In genomic region chrX:48002929-48003328, GRCh38 we compare ENCODE assay signal across 9 cellular contexts. TPM values are rescaled to one million over a fixed set of nuclear protein-coding genes. Genes with fewer than 3 reads are reported as not detected.
A peak's percentile ranks its signal among the peaks of the same experiment; 100 is the strongest.
DNase-seq lines count a peak whose midpoint lies in the region; ATAC-seq and TF ChIP-seq lines count a peak whose summit lies in the region.
"Had no signal": no experiment of that assay in that cellular context is flagged by ENCODE, and none has a peak within 500 bp of the region (broad histone marks: within the 10 kb centered on the region; RNA-seq: fewer than 3 reads in every experiment).

No MANE protein-coding gene starts in this region.

- peak overlapping the region; percentile 60 to 79 for H3K4me3 ChIP-seq in ascending aorta
- H3K4me3 ChIP-seq in upper lobe of right lung = peak overlapping the region; percentile 59
- H3K4me3 ChIP-seq in aorta (ENCODE audit: low read length in 2 of 2) = peak overlapping the region in 1 of 2 donors; percentile 52

- DNase-seq in activated naive CD4-positive, alpha-beta T cell treated with anti-CD3 and anti-CD28 coated beads for 36 hours = no peak
- DNase-seq in ascending aorta (ENCODE audit: low spot score in 2 of 2) = no peak
- no peak for DNase-seq in memory B cell (ENCODE audit: low spot score in 2 of 2)
- DNase-seq in upper lobe of right lung = no peak
- DNase-seq in aorta = no peak
- no peak for DNase-seq in OCI-M2 (lab: John Stamatoyannopoulos, UW; ENCODE audit: unreplicated experiment)

- H3K4me3 Mint-ChIP-seq in activated naive CD4-positive, alpha-beta T cell treated with anti-CD3 and anti-CD28 coated beads, Interleukin-2, amount 50 U/mL, for 24 hours = peak overlapping the region; percentile 61
- H3K4me3 Mint-ChIP-seq in activated naive CD4-positive, alpha-beta T cell treated with anti-CD3 and anti-CD28 coated beads for 36 hours = no peak overlapping the region
- H3K4me3 Mint-ChIP-seq in memory B cell = no peak overlapping the region

- H3K9me3 ChIP-seq in ascending aorta (no peaks in the 10 kb centered on the region), upper lobe of right lung (no peaks in the 10 kb centered on the region), aorta (ENCODE audit: control insufficient read depth, low read length) (no peaks in the 10 kb centered on the region)

- no peaks in the 10 kb centered on the region for H3K36me3 ChIP-seq in ascending aorta
- H3K36me3 ChIP-seq in upper lobe of right lung = no peaks in the 10 kb centered on the region
- H3K36me3 ChIP-seq in aorta (ENCODE audit: control insufficient read depth in 1 of 2, insufficient read depth in 2 of 2, low read length in 1 of 2) = no peaks in the 10 kb centered on the region

- peaks cover 29% of the 10 kb centered on the region for H3K4me1 Mint-ChIP-seq in activated naive CD4-positive, alpha-beta T cell treated with anti-CD3 and anti-CD28 coated beads, Interleukin-2, amount 50 U/mL, for 24 hours
- H3K4me1 Mint-ChIP-seq in activated naive CD4-positive, alpha-beta T cell treated with anti-CD3 and anti-CD28 coated beads for 36 hours (ENCODE audit: low read depth) = peaks cover 22% of the 10 kb centered on the region
- peaks cover 9% of the 10 kb centered on the region for H3K4me1 Mint-ChIP-seq in memory B cell

- WGBS in aorta, 2 donors = 42 to 45% methylated on average over 7 of the region's 7 CpGs

- no peaks in the 10 kb centered on the region for H3K27me3 Mint-ChIP-seq in activated naive CD4-positive, alpha-beta T cell treated with anti-CD3 and anti-CD28 coated beads, Interleukin-2, amount 50 U/mL, for 24 hours
- no peaks in the 10 kb centered on the region for H3K27me3 Mint-ChIP-seq in activated naive CD4-positive, alpha-beta T cell treated with anti-CD3 and anti-CD28 coated beads for 36 hours (ENCODE audit: low read depth)
- no peaks in the 10 kb centered on the region for H3K27me3 Mint-ChIP-seq in memory B cell

- no peaks in the 10 kb centered on the region for H3K9me3 Mint-ChIP-seq in activated naive CD4-positive, alpha-beta T cell treated with anti-CD3 and anti-CD28 coated beads, Interleukin-2, amount 50 U/mL, for 24 hours
- no peaks in the 10 kb centered on the region for H3K9me3 Mint-ChIP-seq in activated naive CD4-positive, alpha-beta T cell treated with anti-CD3 and anti-CD28 coated beads for 36 hours
- no peaks in the 10 kb centered on the region for H3K9me3 Mint-ChIP-seq in memory B cell

- no peak overlapping the region for H3K27ac Mint-ChIP-seq in activated naive CD4-positive, alpha-beta T cell treated with anti-CD3 and anti-CD28 coated beads, Interleukin-2, amount 50 U/mL, for 24 hours
- no peak overlapping the region for H3K27ac Mint-ChIP-seq in activated naive CD4-positive, alpha-beta T cell treated with anti-CD3 and anti-CD28 coated beads for 36 hours
- H3K27ac Mint-ChIP-seq in memory B cell = peak overlapping the region; percentile 98

- H3K27me3 ChIP-seq in ascending aorta (no peaks in the 10 kb centered on the region), upper lobe of right lung (no peaks in the 10 kb centered on the region), aorta (ENCODE audit: control insufficient read depth in 1 of 2, insufficient read depth in 2 of 2, low read length in 1 of 2) (no peaks in the 10 kb centered on the region)

- TF ChIP-seq CTCF in ascending aorta (IDR thresholded peaks at IDR 0.05) (no peak), upper lobe of right lung (IDR thresholded peaks at IDR 0.05) (no peak)

- intact Hi-C loops in activated naive CD4-positive, alpha-beta T cell treated with anti-CD3 and anti-CD28 coated beads for 36 hours (cut with micrococcal nuclease) = no loop called here
- intact Hi-C loops in ascending aorta (cut with DNase I) (loop anchor here (5.0 kb wide), 1 partner anchor 166 kb away; the partner anchor contains the start of gene ZNF81), upper lobe of right lung (cut with DNase I) (no loop called here), aorta (cut with DNase I) (no loop called here)

- H3K27ac ChIP-seq in ascending aorta (peak overlapping the region in 1 of 2 donors; percentile 57), upper lobe of right lung (peak overlapping the region; percentile 75), aorta (ENCODE audit: low read depth in 1 of 2, low read length in 2 of 2) (no peak overlapping the region)

- H3K4me1 ChIP-seq in ascending aorta (no peaks in the 10 kb centered on the region), upper lobe of right lung (no peaks in the 10 kb centered on the region), aorta (ENCODE audit: control insufficient read depth in 1 of 2, insufficient read depth in 2 of 2, low read length in 2 of 2) (no peaks in the 10 kb centered on the region)

- ATAC-seq in memory B cell (ENCODE audit: low read depth) (no peak), upper lobe of right lung (no peak), aorta (ENCODE audit: low FRiP score) (no peak), HG03139 (IDR thresholded peaks at IDR 0.05; ENCODE audit: unreplicated experiment) (no peak)

- CTCF ChIA-PET in activated naive CD4-positive, alpha-beta T cell treated with anti-CD3 and anti-CD28 coated beads for 36 hours (lab: Charles Lee) = no interaction called here

- peaks cover 3% of the 10 kb centered on the region for H3K36me3 Mint-ChIP-seq in activated naive CD4-positive, alpha-beta T cell treated with anti-CD3 and anti-CD28 coated beads, Interleukin-2, amount 50 U/mL, for 24 hours
- peaks cover 24% of the 10 kb centered on the region for H3K36me3 Mint-ChIP-seq in activated naive CD4-positive, alpha-beta T cell treated with anti-CD3 and anti-CD28 coated beads for 36 hours (ENCODE audit: low read depth)
- peaks cover 6% of the 10 kb centered on the region for H3K36me3 Mint-ChIP-seq in memory B cell

RNA-seq across cellular contexts. Expression of gene ZNF182, which starts 0.9 kb away (rescaled TPM):
- 1 to 10 TPM; 8.2 to 9.3 TPM for total RNA-seq in activated naive CD4-positive, alpha-beta T cell treated with anti-CD3 and anti-CD28 coated beads for 36 hours
- 0.11 TPM for total RNA-seq in ascending aorta
- total RNA-seq in upper lobe of right lung = 5.0 TPM
- 1 to 10 TPM; 6.2 to 7.4 TPM for total RNA-seq in aorta
- 1 to 10 TPM; 2.1 to 3.8 TPM for polyA plus RNA-seq in aorta

RNA-seq across cellular contexts. Expression of gene SPACA5, which starts 3.9 kb away (rescaled TPM):
- total RNA-seq in activated naive CD4-positive, alpha-beta T cell treated with anti-CD3 and anti-CD28 coated beads for 36 hours = not detected
- not detected for total RNA-seq in ascending aorta
- not detected for total RNA-seq in upper lobe of right lung
- total RNA-seq in aorta = not detected
- polyA plus RNA-seq in aorta = not detected
- total RNA-seq: activated CD8-positive, alpha-beta memory T cell treated with anti-CD3 and anti-CD28 coated beads for 36 hours had no signal
